1 cellular context compared by ENCODE assay signal in genomic region chr7:100081535-100082102, GRCh38.
TF ChIP-seq lines count a peak whose summit lies in the region.

TSS of gene ZNF3 (minus strand) at chr7:100081723. CDS start at chr7:100077357, 4,366 bp downstream.

TF ChIP-seq in K562, 482 proteins besides CTCF, POLR2A, EP300 and RAD21 (continued from another document and continues in another):
- TF ChIP-seq CLOCK (CRISPR knock-in tag; IDR thresholded peaks at IDR 0.05; ENCODE audit: borderline replicate concordance) (no peak), PYGO2 (tag; IDR thresholded peaks at IDR 0.05) (no peak), DIDO1 (tag; IDR thresholded peaks at IDR 0.05; ENCODE audit: low read depth) (peak; percentile 91), YBX1 (IDR thresholded peaks at IDR 0.05) (no peak), SMARCB1 (IDR thresholded peaks at IDR 0.05; ENCODE audit: insufficient read length, low read depth) (no peak), ZNF324 (CRISPR knock-in tag; IDR thresholded peaks at IDR 0.05) (no peak), LCOR (CRISPR knock-in tag; IDR thresholded peaks at IDR 0.05) (peak; percentile 90), SMARCA4 (IDR thresholded peaks at IDR 0.05) (0 out of 2 replicates have a peak, but pooled peaks have one; percentile 7), ZNF57 (CRISPR knock-in tag; IDR thresholded peaks at IDR 0.05) (no peak), DMBX1 (CRISPR knock-in tag; IDR thresholded peaks at IDR 0.05; ENCODE audit: borderline replicate concordance) (no peak), SP1 (CRISPR knock-in tag; IDR thresholded peaks at IDR 0.05) (peak; percentile 98), MITF (IDR thresholded peaks at IDR 0.05) (peak; percentile 85), ARID3B (CRISPR knock-in tag; IDR thresholded peaks at IDR 0.05; ENCODE audit: borderline replicate concordance) (no peak), TOE1 (IDR thresholded peaks at IDR 0.05; ENCODE audit: borderline replicate concordance) (peak; percentile 28), TOE1 (CRISPR knock-in tag; IDR thresholded peaks at IDR 0.05; ENCODE audit: borderline replicate concordance, low read depth) (no peak; the same call in 1 of the 2 replicates), ZNF197 (CRISPR knock-in tag; IDR thresholded peaks at IDR 0.05; ENCODE audit: low read depth) (no peak), FOXK1 (CRISPR knock-in tag; IDR thresholded peaks at IDR 0.05; ENCODE audit: borderline replicate concordance) (no peak), ETV1 (tag; conservative IDR thresholded peaks at IDR 0.05; ENCODE audit: low read depth) (peak; percentile 68), KLF10 (CRISPR knock-in tag; IDR thresholded peaks at IDR 0.05) (no peak), HDAC3 (IDR thresholded peaks at IDR 0.05; ENCODE audit: borderline replicate concordance, partially characterized antibody) (no peak), DNMT1 (IDR thresholded peaks at IDR 0.05) (0 out of 2 replicates have a peak, but pooled peaks have one; percentile 45), TGIF2 (CRISPR knock-in tag; IDR thresholded peaks at IDR 0.05) (peak; percentile 60; the same call in 1 of the 2 replicates), SRSF3 (IDR thresholded peaks at IDR 0.05; ENCODE audit: insufficient read depth, low read length) (no peak), ZC3H11A (IDR thresholded peaks at IDR 0.05; ENCODE audit: low read depth, low read length) (0 out of 2 replicates have a peak, but pooled peaks have one; percentile 87), STAG1 (CRISPR knock-in tag; IDR thresholded peaks at IDR 0.05; ENCODE audit: borderline replicate concordance) (peak; percentile 48; the same call in 1 of the 2 replicates), KLF13 (tag; IDR thresholded peaks at IDR 0.05; ENCODE audit: borderline replicate concordance, low read depth) (peak; percentile 83; the same call in 1 of the 2 replicates), KAT2B (IDR thresholded peaks at IDR 0.05; ENCODE audit: low read depth, low read length) (no peak), SAP30 (IDR thresholded peaks at IDR 0.05; ENCODE audit: borderline replicate concordance, insufficient read depth, low read depth, low read length, poor library complexity, severe bottlenecking) (peak; percentile 34), MTA1 (IDR thresholded peaks at IDR 0.05; ENCODE audit: borderline replicate concordance) (peak; percentile 16; the same call in 1 of the 2 replicates), BACH1 (tag; IDR thresholded peaks at IDR 0.05) (peak; percentile 99), MAFK (IDR thresholded peaks at IDR 0.05; ENCODE audit: low read length) (peak; percentile 99), ETV5 (CRISPR knock-in tag; IDR thresholded peaks at IDR 0.05; ENCODE audit: low read depth) (peak; percentile 88), BCLAF1 (IDR thresholded peaks at IDR 0.05; ENCODE audit: borderline replicate concordance in 1 of 2, control insufficient read depth in 1 of 2, low read depth in 2 of 2, low read length in 1 of 2) (peak in 1 of 2 experiments; percentile 97; a peak in 2 of 4 replicates)
- TF ChIP-seq, protein P1, sequence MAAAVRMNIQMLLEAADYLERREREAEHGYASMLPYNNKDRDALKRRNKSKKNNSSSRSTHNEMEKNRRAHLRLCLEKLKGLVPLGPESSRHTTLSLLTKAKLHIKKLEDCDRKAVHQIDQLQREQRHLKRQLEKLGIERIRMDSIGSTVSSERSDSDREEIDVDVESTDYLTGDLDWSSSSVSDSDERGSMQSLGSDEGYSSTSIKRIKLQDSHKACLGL (CRISPR knock-in tag; IDR thresholded peaks at IDR 0.05; ENCODE audit: borderline replicate concordance, poor library complexity, severe bottlenecking), result peak; percentile 44
- TF ChIP-seq, protein P2, sequence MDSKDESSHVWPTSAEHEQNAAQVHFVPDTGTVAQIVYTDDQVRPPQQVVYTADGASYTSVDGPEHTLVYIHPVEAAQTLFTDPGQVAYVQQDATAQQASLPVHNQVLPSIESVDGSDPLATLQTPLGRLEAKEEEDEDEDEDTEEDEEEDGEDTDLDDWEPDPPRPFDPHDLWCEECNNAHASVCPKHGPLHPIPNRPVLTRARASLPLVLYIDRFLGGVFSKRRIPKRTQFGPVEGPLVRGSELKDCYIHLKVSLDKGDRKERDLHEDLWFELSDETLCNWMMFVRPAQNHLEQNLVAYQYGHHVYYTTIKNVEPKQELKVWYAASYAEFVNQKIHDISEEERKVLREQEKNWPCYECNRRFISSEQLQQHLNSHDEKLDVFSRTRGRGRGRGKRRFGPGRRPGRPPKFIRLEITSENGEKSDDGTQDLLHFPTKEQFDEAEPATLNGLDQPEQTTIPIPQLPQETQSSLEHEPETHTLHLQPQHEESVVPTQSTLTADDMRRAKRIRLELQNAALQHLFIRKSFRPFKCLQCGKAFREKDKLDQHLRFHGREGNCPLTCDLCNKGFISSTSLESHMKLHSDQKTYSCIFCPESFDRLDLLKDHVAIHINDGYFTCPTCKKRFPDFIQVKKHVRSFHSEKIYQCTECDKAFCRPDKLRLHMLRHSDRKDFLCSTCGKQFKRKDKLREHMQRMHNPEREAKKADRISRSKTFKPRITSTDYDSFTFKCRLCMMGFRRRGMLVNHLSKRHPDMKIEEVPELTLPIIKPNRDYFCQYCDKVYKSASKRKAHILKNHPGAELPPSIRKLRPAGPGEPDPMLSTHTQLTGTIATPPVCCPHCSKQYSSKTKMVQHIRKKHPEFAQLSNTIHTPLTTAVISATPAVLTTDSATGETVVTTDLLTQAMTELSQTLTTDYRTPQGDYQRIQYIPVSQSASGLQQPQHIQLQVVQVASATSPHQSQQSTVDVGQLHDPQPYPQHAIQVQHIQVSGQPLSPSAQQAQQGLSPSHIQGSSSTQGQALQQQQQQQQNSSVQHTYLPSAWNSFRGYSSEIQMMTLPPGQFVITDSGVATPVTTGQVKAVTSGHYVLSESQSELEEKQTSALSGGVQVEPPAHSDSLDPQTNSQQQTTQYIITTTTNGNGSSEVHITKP (IDR thresholded peaks at IDR 0.05; ENCODE audit: partially characterized antibody), result peak; percentile 62
- TF ChIP-seq, protein P3, sequence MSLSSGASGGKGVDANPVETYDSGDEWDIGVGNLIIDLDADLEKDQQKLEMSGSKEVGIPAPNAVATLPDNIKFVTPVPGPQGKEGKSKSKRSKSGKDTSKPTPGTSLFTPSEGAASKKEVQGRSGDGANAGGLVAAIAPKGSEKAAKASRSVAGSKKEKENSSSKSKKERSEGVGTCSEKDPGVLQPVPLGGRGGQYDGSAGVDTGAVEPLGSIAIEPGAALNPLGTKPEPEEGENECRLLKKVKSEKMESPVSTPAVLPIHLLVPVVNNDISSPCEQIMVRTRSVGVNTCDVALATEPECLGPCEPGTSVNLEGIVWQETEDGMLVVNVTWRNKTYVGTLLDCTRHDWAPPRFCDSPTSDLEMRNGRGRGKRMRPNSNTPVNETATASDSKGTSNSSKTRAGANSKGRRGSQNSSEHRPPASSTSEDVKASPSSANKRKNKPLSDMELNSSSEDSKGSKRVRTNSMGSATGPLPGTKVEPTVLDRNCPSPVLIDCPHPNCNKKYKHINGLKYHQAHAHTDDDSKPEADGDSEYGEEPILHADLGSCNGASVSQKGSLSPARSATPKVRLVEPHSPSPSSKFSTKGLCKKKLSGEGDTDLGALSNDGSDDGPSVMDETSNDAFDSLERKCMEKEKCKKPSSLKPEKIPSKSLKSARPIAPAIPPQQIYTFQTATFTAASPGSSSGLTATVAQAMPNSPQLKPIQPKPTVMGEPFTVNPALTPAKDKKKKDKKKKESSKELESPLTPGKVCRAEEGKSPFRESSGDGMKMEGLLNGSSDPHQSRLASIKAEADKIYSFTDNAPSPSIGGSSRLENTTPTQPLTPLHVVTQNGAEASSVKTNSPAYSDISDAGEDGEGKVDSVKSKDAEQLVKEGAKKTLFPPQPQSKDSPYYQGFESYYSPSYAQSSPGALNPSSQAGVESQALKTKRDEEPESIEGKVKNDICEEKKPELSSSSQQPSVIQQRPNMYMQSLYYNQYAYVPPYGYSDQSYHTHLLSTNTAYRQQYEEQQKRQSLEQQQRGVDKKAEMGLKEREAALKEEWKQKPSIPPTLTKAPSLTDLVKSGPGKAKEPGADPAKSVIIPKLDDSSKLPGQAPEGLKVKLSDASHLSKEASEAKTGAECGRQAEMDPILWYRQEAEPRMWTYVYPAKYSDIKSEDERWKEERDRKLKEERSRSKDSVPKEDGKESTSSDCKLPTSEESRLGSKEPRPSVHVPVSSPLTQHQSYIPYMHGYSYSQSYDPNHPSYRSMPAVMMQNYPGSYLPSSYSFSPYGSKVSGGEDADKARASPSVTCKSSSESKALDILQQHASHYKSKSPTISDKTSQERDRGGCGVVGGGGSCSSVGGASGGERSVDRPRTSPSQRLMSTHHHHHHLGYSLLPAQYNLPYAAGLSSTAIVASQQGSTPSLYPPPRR (CRISPR knock-in tag; IDR thresholded peaks at IDR 0.05; ENCODE audit: borderline replicate concordance), result no peak
- TF ChIP-seq, protein P4, sequence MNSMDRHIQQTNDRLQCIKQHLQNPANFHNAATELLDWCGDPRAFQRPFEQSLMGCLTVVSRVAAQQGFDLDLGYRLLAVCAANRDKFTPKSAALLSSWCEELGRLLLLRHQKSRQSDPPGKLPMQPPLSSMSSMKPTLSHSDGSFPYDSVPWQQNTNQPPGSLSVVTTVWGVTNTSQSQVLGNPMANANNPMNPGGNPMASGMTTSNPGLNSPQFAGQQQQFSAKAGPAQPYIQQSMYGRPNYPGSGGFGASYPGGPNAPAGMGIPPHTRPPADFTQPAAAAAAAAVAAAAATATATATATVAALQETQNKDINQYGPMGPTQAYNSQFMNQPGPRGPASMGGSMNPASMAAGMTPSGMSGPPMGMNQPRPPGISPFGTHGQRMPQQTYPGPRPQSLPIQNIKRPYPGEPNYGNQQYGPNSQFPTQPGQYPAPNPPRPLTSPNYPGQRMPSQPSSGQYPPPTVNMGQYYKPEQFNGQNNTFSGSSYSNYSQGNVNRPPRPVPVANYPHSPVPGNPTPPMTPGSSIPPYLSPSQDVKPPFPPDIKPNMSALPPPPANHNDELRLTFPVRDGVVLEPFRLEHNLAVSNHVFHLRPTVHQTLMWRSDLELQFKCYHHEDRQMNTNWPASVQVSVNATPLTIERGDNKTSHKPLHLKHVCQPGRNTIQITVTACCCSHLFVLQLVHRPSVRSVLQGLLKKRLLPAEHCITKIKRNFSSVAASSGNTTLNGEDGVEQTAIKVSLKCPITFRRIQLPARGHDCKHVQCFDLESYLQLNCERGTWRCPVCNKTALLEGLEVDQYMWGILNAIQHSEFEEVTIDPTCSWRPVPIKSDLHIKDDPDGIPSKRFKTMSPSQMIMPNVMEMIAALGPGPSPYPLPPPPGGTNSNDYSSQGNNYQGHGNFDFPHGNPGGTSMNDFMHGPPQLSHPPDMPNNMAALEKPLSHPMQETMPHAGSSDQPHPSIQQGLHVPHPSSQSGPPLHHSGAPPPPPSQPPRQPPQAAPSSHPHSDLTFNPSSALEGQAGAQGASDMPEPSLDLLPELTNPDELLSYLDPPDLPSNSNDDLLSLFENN (IDR thresholded peaks at IDR 0.05; ENCODE audit: low read depth in 2 of 2, low read length in 2 of 2), result peak; percentile 73 to 75; a peak in 3 of 4 replicates
